8 cellular contexts compared by ENCODE assay signal in the genomic region with DNA sequence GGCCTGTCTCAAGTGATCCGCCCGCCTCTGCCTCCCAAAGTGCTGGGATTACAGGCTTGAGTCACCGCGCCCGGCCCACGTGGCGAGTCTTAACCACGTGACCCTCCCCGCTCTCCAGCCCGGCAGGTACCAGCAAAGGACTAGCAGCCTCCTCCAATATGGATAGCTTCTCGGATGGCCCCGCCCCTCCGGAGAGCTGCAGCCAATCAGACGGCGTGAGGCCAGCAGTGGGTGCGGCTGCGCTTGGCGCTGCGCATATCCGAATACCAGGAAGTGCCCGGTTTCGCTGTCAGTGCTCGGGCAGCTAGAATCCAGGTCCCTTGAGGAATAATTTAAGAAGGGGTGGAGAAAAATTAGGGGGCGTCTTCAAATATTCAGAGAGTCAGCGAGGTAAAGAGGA. TPM values are rescaled to one million over a fixed set of nuclear protein-coding genes. Genes with fewer than 3 reads are reported as not detected.
DNase-seq lines count a peak whose midpoint lies in the region; ATAC-seq, FAIRE-seq and TF ChIP-seq lines count a peak whose summit lies in the region.

No MANE protein-coding gene starts in this region.

- H4K5ac ChIP-seq in IMR-90 (ENCODE audit: low read depth, low read length) = peak overlapping the region; percentile 53; the same call in 1 of the 2 replicates

- H3K4me1 ChIP-seq in IMR-90 (ENCODE audit: control insufficient read depth, insufficient read depth, low read length) = peaks cover 9% of the 10 kb centered on the region

- TF ChIP-seq POLR2A in IMR-90 (IDR thresholded peaks at IDR 0.05; ENCODE audit: low read depth, low read length) = no peak

- TF ChIP-seq CTCF in BJ (IDR thresholded peaks at IDR 0.05; ENCODE audit: insufficient read depth, low read depth, low read length) (no peak), IMR-90 (conservative IDR thresholded peaks at IDR 0.05; ENCODE audit: low read depth, low read length) (no peak), WERI-Rb-1 (IDR thresholded peaks at IDR 0.05; ENCODE audit: low read depth, low read length) (no peak), bronchial epithelial cell (IDR thresholded peaks at IDR 0.05; ENCODE audit: insufficient read depth, low read length, severe bottlenecking) (no peak)

- H3K18ac ChIP-seq in IMR-90 (ENCODE audit: low read depth, low read length) = no peak overlapping the region; the same call in 1 of the 2 replicates

- peak overlapping the region; percentile 90 to 99 for H4K8ac ChIP-seq in IMR-90 (ENCODE audit: low read depth in 2 of 2, low read length in 2 of 2)

- peaks cover 0 to 3% of the 10 kb centered on the region in 2 experiments; a peak in 1 of 4 replicates for H3K79me1 ChIP-seq in IMR-90 (ENCODE audit: low read depth in 1 of 2, low read length in 2 of 2)

- H4K91ac ChIP-seq in IMR-90 (ENCODE audit: insufficient read depth, low read depth, low read length) = no peak overlapping the region

- peak overlapping the region; percentile 27; the same call in 1 of the 2 replicates for H2AK5ac ChIP-seq in IMR-90 (ENCODE audit: low read depth, low read length)

- intact Hi-C loops in IMR-90 (cut with micrococcal nuclease) = no loop called here

- peak overlapping the region; percentile 64 for H3K4me2 ChIP-seq in IMR-90 (ENCODE audit: low read depth, low read length)

- H3K14ac ChIP-seq in IMR-90 (replicated peaks; ENCODE audit: low read depth, low read length) = 0 out of 2 replicates have a peak overlapping the region, but pooled peaks have one; percentile 7

- no peak for FAIRE-seq in bronchial epithelial cell (lab: Jason Lieb, UNC)

- H2BK120ac ChIP-seq in IMR-90 (ENCODE audit: low read depth, low read length) = no peak overlapping the region

- H3K4ac ChIP-seq in IMR-90 (ENCODE audit: low read depth, low read length) = no peak overlapping the region; the same call in 1 of the 2 replicates

- POLR2A ChIA-PET in BJ (lab: Charles Lee) (interaction anchor here (0.8 kb wide), 1 partner anchor 15 kb away, joined by 3 read pairs; the partner anchor contains the start of gene PISD), IMR-90 (lab: Charles Lee; ENCODE audit: unreplicated experiment) (interaction anchor here (0.5 to 0.6 kb wide), 2 partner anchors 11 to 485 kb away, joined by 4 to 8 read pairs; no protein-coding TSS in a partner anchor)

- no peaks in the 10 kb centered on the region for H3K36me3 ChIP-seq in BJ (ENCODE audit: control insufficient read depth, insufficient read depth, low read length)
- no peaks in the 10 kb centered on the region for H3K36me3 ChIP-seq in IMR-90 (ENCODE audit: control insufficient read depth, insufficient read depth, low read length)
- no peaks in the 10 kb centered on the region for H3K36me3 ChIP-seq in WERI-Rb-1
- no peaks in the 10 kb centered on the region for H3K36me3 ChIP-seq in bronchial epithelial cell (ENCODE audit: control insufficient read depth, insufficient read depth, low read length)

- ATAC-seq in GM19438 (IDR thresholded peaks at IDR 0.05; ENCODE audit: low read depth, unreplicated experiment) (peak; percentile 96), IMR-90 (ENCODE audit: low read depth) (peak; percentile 95)

- DNase-seq in BJ (ENCODE audit: low read depth) (peak; percentile 60), IMR-90 (peak; percentile 74), WERI-Rb-1 (peak; percentile 12), bronchial epithelial cell (ENCODE audit: low read depth) (peak; percentile 90), inferior parietal cortex (ENCODE audit: extremely low spot score) (peak; percentile 75), NCI-H146 treated with DMSO at 0.1 percent for 48 hours (lab: John Stamatoyannopoulos, UW; ENCODE audit: unreplicated experiment) (no peak)
- DNase-seq in stimulated activated CD4-positive, alpha-beta T cell treated with anti-CD3 and anti-CD28 coated beads, Interleukin-12 subunit alpha, Interleukin-12 subunit beta, amount 100 ng/mL, for 24 hours (ENCODE audit: low read depth in 2 of 2) = peak; percentile 85 to 91

- WGBS in IMR-90 (ENCODE audit: extremely low coverage in 2 of 2, insufficient read length in 1 of 2), 2 experiments = 11% methylated on average over 17 of the region's 25 CpGs; no CpG with 5 or more reads in 1 of the 2 experiments

- no peaks in the 10 kb centered on the region for H3K27me3 ChIP-seq in BJ (ENCODE audit: control insufficient read depth, insufficient read depth, low read length)
- H3K27me3 ChIP-seq in IMR-90 (ENCODE audit: control insufficient read depth, insufficient read depth, low read length) = no peaks in the 10 kb centered on the region
- H3K27me3 ChIP-seq in WERI-Rb-1 (ENCODE audit: insufficient read depth, low read depth, severe bottlenecking) = no peaks in the 10 kb centered on the region
- H3K27me3 ChIP-seq in bronchial epithelial cell (ENCODE audit: control insufficient read depth, insufficient read depth, low read length) = no peaks in the 10 kb centered on the region

- peak overlapping the region; percentile 90 for H2AFZ ChIP-seq in IMR-90 (replicated peaks; ENCODE audit: low read length, poor library complexity)

- CTCF ChIA-PET in BJ (lab: Yijun Ruan, JAX) (interaction anchor here (1.2 to 2.8 kb wide), 2 partner anchors 9 to 11 kb away, joined by 4 to 17 read pairs; no protein-coding TSS in a partner anchor), IMR-90 (lab: Yijun Ruan, JAX) (interaction anchor here (0.6 kb wide), 1 partner anchor 118 kb away, joined by 3 read pairs; no protein-coding TSS in a partner anchor)

- peak overlapping the region; percentile 65; the same call in 1 of the 2 replicates for H3K56ac ChIP-seq in IMR-90 (ENCODE audit: extremely low read depth, insufficient read depth, low read length)

- H2BK15ac ChIP-seq in IMR-90 (ENCODE audit: low read depth, low read length) = peak overlapping the region; percentile 86; the same call in 1 of the 3 replicates

- H3K9ac ChIP-seq in IMR-90 (ENCODE audit: low read depth, low read length) = 0 out of 2 replicates have a peak overlapping the region, but pooled peaks have one; percentile 64

- TF ChIP-seq RAD21 in IMR-90 (IDR thresholded peaks at IDR 0.05; ENCODE audit: low read length) = no peak

- H2BK5ac ChIP-seq in IMR-90 (ENCODE audit: low read depth, low read length, poor library complexity, severe bottlenecking) = no peak overlapping the region

- no peak overlapping the region for H3K23ac ChIP-seq in IMR-90 (ENCODE audit: low read depth, low read length)

- H2BK20ac ChIP-seq in IMR-90 (ENCODE audit: low read depth, low read length) = no peak overlapping the region

- dilution Hi-C loops in IMR-90 (cut with HindIII; ENCODE audit: low sequenced_read_pairs, unreplicated experiment) = no loop called here

- H3K27ac ChIP-seq in IMR-90 (ENCODE audit: insufficient read depth, low read length) (no peak overlapping the region), WERI-Rb-1 (no peak overlapping the region)

- H3K9me3 ChIP-seq in IMR-90 (ENCODE audit: control insufficient read depth, insufficient read depth, low read length) = no peaks in the 10 kb centered on the region
- no peaks in the 10 kb centered on the region for H3K9me3 ChIP-seq in WERI-Rb-1 (ENCODE audit: severe bottlenecking)

- no TSS peak for BruUV-seq in IMR-90 (replicated peaks; lab: Mats Ljungman, UMichigan)

- H2AK9ac ChIP-seq in IMR-90 (replicated peaks; ENCODE audit: low read depth, low read length, poor library complexity) = no peak overlapping the region

- peak overlapping the region; percentile 35 for H3K4me3 ChIP-seq in BJ (ENCODE audit: low read depth, low read length)
- peak overlapping the region; percentile 25 for H3K4me3 ChIP-seq in IMR-90 (ENCODE audit: insufficient read depth, low read depth, low read length)
- H3K4me3 ChIP-seq in WERI-Rb-1 (ENCODE audit: low read depth, low read length) = no peak overlapping the region
- H3K4me3 ChIP-seq in bronchial epithelial cell (ENCODE audit: low read depth, low read length) = peak overlapping the region; percentile 32

- H4K20me1 ChIP-seq in IMR-90 (ENCODE audit: insufficient read depth, low read length) = 0 out of 2 replicates have a peak, but pooled peaks cover 3% of the 10 kb centered on the region

- H3K9me1 ChIP-seq in IMR-90 (ENCODE audit: insufficient read depth, low read length) = 0 out of 2 replicates have a peak, but pooled peaks cover 5% of the 10 kb centered on the region

- in situ Hi-C loops in IMR-90 (cut with MboI; ENCODE audit: low sequenced_read_pairs) = loop anchor here (25.0 kb wide), 1 partner anchor 411 kb away; no protein-coding TSS in a partner anchor

TF ChIP-seq in IMR-90, 13 proteins besides CTCF, POLR2A, EP300 and RAD21:
- no peak for TF ChIP-seq RFX5 (IDR thresholded peaks at IDR 0.05; ENCODE audit: low read depth, low read length)
- TF ChIP-seq, protein P1, sequence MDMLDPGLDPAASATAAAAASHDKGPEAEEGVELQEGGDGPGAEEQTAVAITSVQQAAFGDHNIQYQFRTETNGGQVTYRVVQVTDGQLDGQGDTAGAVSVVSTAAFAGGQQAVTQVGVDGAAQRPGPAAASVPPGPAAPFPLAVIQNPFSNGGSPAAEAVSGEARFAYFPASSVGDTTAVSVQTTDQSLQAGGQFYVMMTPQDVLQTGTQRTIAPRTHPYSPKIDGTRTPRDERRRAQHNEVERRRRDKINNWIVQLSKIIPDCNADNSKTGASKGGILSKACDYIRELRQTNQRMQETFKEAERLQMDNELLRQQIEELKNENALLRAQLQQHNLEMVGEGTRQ (IDR thresholded peaks at IDR 0.05; ENCODE audit: low read depth, low read length) = peak; percentile 86

RNA-seq across cellular contexts. Expression of gene PISD, which starts 14.7 kb away (rescaled TPM):
- polyA plus RNA-seq in BJ (2011; rRNA removed) (18.7 and 26.9 TPM in 2 replicates), IMR-90 (2012; rRNA removed) (48.8 and 52.2 TPM in 2 replicates)
- 21.8 and 30.8 TPM in 2 replicates for polyA minus RNA-seq in BJ (2011; rRNA and poly(A)+ RNA removed)
- total RNA-seq in IMR-90 (2012; rRNA removed) (29.2 and 34.1 TPM in 2 replicates), bronchial epithelial cell (21.9 and 28.7 TPM in 2 replicates)
- 56.6 and 58.1 TPM in 2 replicates for polyA plus RNA-seq in IMR-90 (2012; cell fraction: cytosol; rRNA removed)
- 159 and 173 TPM in 2 replicates for polyA plus RNA-seq in IMR-90 (2012; cell fraction: nucleus; rRNA removed; ENCODE audit: low replicate concordance)
